Comparison of ENCODE assay signal across 8 cellular contexts in the genomic region with DNA sequence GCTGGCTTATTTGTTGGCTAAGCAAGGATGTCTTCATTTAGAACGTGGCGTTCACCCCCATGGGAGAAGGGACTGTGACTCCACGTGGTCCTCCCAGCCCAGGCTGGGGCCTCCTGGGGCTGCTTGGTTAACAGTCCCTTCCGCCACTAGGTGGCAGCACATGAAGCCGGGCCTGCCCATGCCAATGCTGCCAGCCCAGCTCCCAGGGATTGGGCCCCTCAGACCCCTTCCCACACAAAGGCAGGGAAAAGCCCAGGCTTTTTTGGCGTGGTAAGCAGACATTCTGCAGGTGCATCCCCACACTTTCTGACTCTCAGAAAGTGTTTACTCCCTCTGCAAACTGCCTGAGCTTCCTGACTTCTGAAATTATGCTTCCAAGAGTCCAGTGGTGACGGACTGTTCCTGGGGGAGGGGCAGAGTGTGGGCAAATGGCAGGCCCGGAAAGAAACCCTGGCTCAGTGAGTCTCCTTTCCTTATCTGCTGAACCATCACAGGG. TPM values are rescaled to one million over a fixed set of nuclear protein-coding genes. Genes with fewer than 3 reads are reported as not detected.
DNase-seq lines count a peak whose midpoint lies in the region; ATAC-seq and TF ChIP-seq lines count a peak whose summit lies in the region.

No MANE protein-coding gene starts in this region.

- H3K9me3 ChIP-seq in HCT116 (ENCODE audit: control insufficient read depth in 1 of 2, insufficient read depth in 1 of 2, low read depth in 1 of 2, low read length in 2 of 2): no peaks in the 10 kb centered on the region
- H3K9me3 ChIP-seq in Panc1 (ENCODE audit: control insufficient read depth, insufficient read depth, low read depth, low read length): no peaks in the 10 kb centered on the region
- no peaks in the 10 kb centered on the region for H3K9me3 ChIP-seq in neutrophil

- peaks cover 2 to 11% (median 9%) of the 10 kb centered on the region in 3 donors for H3K27me3 Mint-ChIP-seq in CD14-positive monocyte (ENCODE audit: low read depth in 3 of 3)
- no peaks in the 10 kb centered on the region for H3K27me3 Mint-ChIP-seq in activated T-helper 1 cell treated with anti-CD3 and anti-CD28 coated beads, Interleukin-12 subunit alpha, Interleukin-12 subunit beta, Interleukin-2, Interleukin-4 antibody, amounts not matched to agents 30 ng/mL and 10 ng/mL and 1 ng/mL, durations not matched to agents 14 hours and 24 hours and 36 hours (ENCODE audit: insufficient read depth)

- peaks cover 55% of the 10 kb centered on the region for H3K79me2 ChIP-seq in HCT116 (ENCODE audit: insufficient read depth, low read length)

- peak; percentile 67 for ATAC-seq in HCT116
- peak; percentile 60 for ATAC-seq in Panc1

- intact Hi-C loops in CD14-positive monocyte (cut with micrococcal nuclease) (loop anchor here in 1 of 2 donors (1.0 kb wide), 1 partner anchor 134 kb away; no protein-coding TSS in a partner anchor), HCT116 (cut with micrococcal nuclease) (no loop called here), Panc1 (cut with micrococcal nuclease; ENCODE audit: unreplicated experiment) (loop anchor here (5.0 to 10.0 kb wide), 2 partner anchors 136 to 253 kb away; no protein-coding TSS in a partner anchor)
- intact Hi-C loops in activated T-helper 1 cell treated with anti-CD3 and anti-CD28 coated beads, Interleukin-12 subunit alpha, Interleukin-12 subunit beta, Interleukin-2, Interleukin-4 antibody, amounts not matched to agents 30 ng/mL and 10 ng/mL and 1 ng/mL, durations not matched to agents 14 hours and 24 hours and 36 hours (cut with micrococcal nuclease): no loop called here

- peaks cover 20 to 36% of the 10 kb centered on the region in 2 experiments for H3K36me3 ChIP-seq in HCT116 (ENCODE audit: control insufficient read depth in 1 of 2, insufficient read depth in 2 of 2, low read length in 2 of 2)
- no peaks in the 10 kb centered on the region; the same call in 1 of the 2 replicates for H3K36me3 ChIP-seq in Panc1 (ENCODE audit: control insufficient read depth, insufficient read depth, low read length)
- H3K36me3 ChIP-seq in neutrophil: peaks cover 51% of the 10 kb centered on the region

- no peak overlapping the region for H2AFZ ChIP-seq in HCT116 (ENCODE audit: low read depth, low read length, poor library complexity, severe bottlenecking)

- peak; percentile 77 for DNase-seq in CD14-positive monocyte (ENCODE audit: low spot score)
- DNase-seq in HCT116 (ENCODE audit: low read depth, low spot score): peak; percentile 40
- DNase-seq in Panc1 (ENCODE audit: low read depth, low spot score): no peak
- peak; percentile 72 for DNase-seq in activated T-helper 1 cell treated with anti-CD3 and anti-CD28 coated beads, Interleukin-12 subunit alpha, Interleukin-12 subunit beta, Interleukin-2, Interleukin-4 antibody, amounts not matched to agents 30 ng/mL and 10 ng/mL and 1 ng/mL, durations not matched to agents 14 hours and 24 hours and 36 hours (ENCODE audit: low spot score)
- peak; percentile 61 for DNase-seq in fibroblast of the aortic adventitia (ENCODE audit: low read depth)
- DNase-seq in superior temporal gyrus (ENCODE audit: extremely low spot score): peak; percentile 91
- DNase-seq in NCI-H187 treated with DMSO at 0.1 percent for 48 hours (lab: John Stamatoyannopoulos, UW): no peak

- RAD21 ChIA-PET in HCT116 (lab: Charles Lee; ENCODE audit: low non-redundant PET in 1 of 2, low total read pairs in 2 of 2, uncharacterized antibody in 2 of 2, unreplicated experiment in 2 of 2): interaction anchor here (1.0 to 1.1 kb wide), 2 partner anchors 59 to 100 kb away, joined by 3 to 5 read pairs; no protein-coding TSS in a partner anchor

- no peak for TF ChIP-seq POLR2A in HCT116 (IDR thresholded peaks at IDR 0.05; ENCODE audit: borderline replicate concordance, extremely low read depth, insufficient read depth, insufficient read length)

- H3K9me3 Mint-ChIP-seq in CD14-positive monocyte: no peaks in the 10 kb centered on the region
- H3K9me3 Mint-ChIP-seq in activated T-helper 1 cell treated with anti-CD3 and anti-CD28 coated beads, Interleukin-12 subunit alpha, Interleukin-12 subunit beta, Interleukin-2, Interleukin-4 antibody, amounts not matched to agents 30 ng/mL and 10 ng/mL and 1 ng/mL, durations not matched to agents 14 hours and 24 hours and 36 hours: no peaks in the 10 kb centered on the region

- H3K9me2 ChIP-seq in HCT116 (ENCODE audit: insufficient read depth): no peaks in the 10 kb centered on the region

- TF ChIP-seq CTCF in CD14-positive monocyte (IDR thresholded peaks at IDR 0.05): peak; percentile 91
- peak; percentile 73 to 96 (median 93) for TF ChIP-seq CTCF in HCT116 (IDR thresholded peaks at IDR 0.05 in 2 of 3, conservative IDR thresholded peaks at IDR 0.05 in 1 of 3; ENCODE audit: borderline replicate concordance in 1 of 3, insufficient read depth in 1 of 3, low read depth in 2 of 3, low read length in 2 of 3)
- peak; percentile 91 for TF ChIP-seq CTCF in Panc1 (IDR thresholded peaks at IDR 0.05)
- peak; percentile 89 for TF ChIP-seq CTCF in fibroblast of the aortic adventitia (IDR thresholded peaks at IDR 0.05; ENCODE audit: insufficient read depth, low read length)
- peak; percentile 85 for TF ChIP-seq CTCF in neutrophil (IDR thresholded peaks at IDR 0.05)

- peak overlapping the region; percentile 27; the same call in 1 of the 2 replicates for H3K27ac ChIP-seq in HCT116 (ENCODE audit: low read depth, low read length)
- H3K27ac ChIP-seq in Panc1 (ENCODE audit: low read length): no peak overlapping the region
- peak overlapping the region; percentile 2 for H3K27ac ChIP-seq in neutrophil

- H3K4me1 Mint-ChIP-seq in CD14-positive monocyte: peaks cover 32% of the 10 kb centered on the region
- H3K4me1 Mint-ChIP-seq in activated T-helper 1 cell treated with anti-CD3 and anti-CD28 coated beads, Interleukin-12 subunit alpha, Interleukin-12 subunit beta, Interleukin-2, Interleukin-4 antibody, amounts not matched to agents 30 ng/mL and 10 ng/mL and 1 ng/mL, durations not matched to agents 14 hours and 24 hours and 36 hours (ENCODE audit: low read depth): peaks cover 39% of the 10 kb centered on the region

- peaks cover 33 to 47% of the 10 kb centered on the region in 2 donors for H3K36me3 Mint-ChIP-seq in CD14-positive monocyte
- peaks cover 24% of the 10 kb centered on the region for H3K36me3 Mint-ChIP-seq in activated T-helper 1 cell treated with anti-CD3 and anti-CD28 coated beads, Interleukin-12 subunit alpha, Interleukin-12 subunit beta, Interleukin-2, Interleukin-4 antibody, amounts not matched to agents 30 ng/mL and 10 ng/mL and 1 ng/mL, durations not matched to agents 14 hours and 24 hours and 36 hours (ENCODE audit: low read depth)

- H3K4me2 ChIP-seq in HCT116 (ENCODE audit: low read length): peak overlapping the region; percentile 18; the same call in 1 of the 2 replicates

- H3K4me3 Mint-ChIP-seq in CD14-positive monocyte: no peak overlapping the region
- peak overlapping the region; percentile 30 for H3K4me3 Mint-ChIP-seq in activated T-helper 1 cell treated with anti-CD3 and anti-CD28 coated beads, Interleukin-12 subunit alpha, Interleukin-12 subunit beta, Interleukin-2, Interleukin-4 antibody, amounts not matched to agents 30 ng/mL and 10 ng/mL and 1 ng/mL, durations not matched to agents 14 hours and 24 hours and 36 hours

- peaks cover 11 to 41% of the 10 kb centered on the region in 2 experiments for H3K4me1 ChIP-seq in HCT116 (ENCODE audit: control insufficient read depth in 1 of 2, insufficient read depth in 2 of 2, low read length in 2 of 2)
- H3K4me1 ChIP-seq in Panc1 (ENCODE audit: control insufficient read depth, insufficient read depth, low read length): peaks cover 36% of the 10 kb centered on the region
- peaks cover 29 to 39% of the 10 kb centered on the region in 2 experiments for H3K4me1 ChIP-seq in neutrophil (ENCODE audit: control insufficient read depth in 1 of 2, insufficient read depth in 1 of 2, low read depth in 1 of 2, low read length in 1 of 2)

- H3K4me3 ChIP-seq in HCT116 (replicated peaks in 1 of 2; ENCODE audit: low read depth in 1 of 2, low read length in 2 of 2): no peak overlapping the region
- no peak overlapping the region for H3K4me3 ChIP-seq in Panc1 (ENCODE audit: low read depth in 2 of 2, low read length in 2 of 2)
- no peak overlapping the region for H3K4me3 ChIP-seq in fibroblast of the aortic adventitia (ENCODE audit: low read depth, low read length)
- no peak overlapping the region for H3K4me3 ChIP-seq in neutrophil (ENCODE audit: low read depth in 1 of 2, low read length in 1 of 2)

- BruUV-seq in HCT116 (replicated peaks; lab: Mats Ljungman, UMichigan) (no TSS peak), Panc1 (replicated peaks; lab: Mats Ljungman, UMichigan) (no TSS peak)

- no peaks in the 10 kb centered on the region for H3K27me3 ChIP-seq in HCT116 (ENCODE audit: insufficient read depth, low read length)
- no peaks in the 10 kb centered on the region for H3K27me3 ChIP-seq in Panc1 (ENCODE audit: control insufficient read depth, insufficient read depth, low read length)
- peaks cover 17% of the 10 kb centered on the region for H3K27me3 ChIP-seq in neutrophil

- POLR2A ChIA-PET in HCT116 (lab: Charles Lee) (interaction anchor here (0.7 to 2.1 kb wide), 4 partner anchors 15 to 445 kb away, joined by 3 to 5 read pairs (median 4); no protein-coding TSS in a partner anchor), Panc1 (lab: Charles Lee) (no interaction called here)

- no peaks in the 10 kb centered on the region for H4K20me1 ChIP-seq in HCT116 (ENCODE audit: insufficient read depth)

- H3K27ac Mint-ChIP-seq in CD14-positive monocyte: peak overlapping the region in 4 of 7 donors; percentile 6 to 52 (median 22)
- peak overlapping the region; percentile 58 for H3K27ac Mint-ChIP-seq in activated T-helper 1 cell treated with anti-CD3 and anti-CD28 coated beads, Interleukin-12 subunit alpha, Interleukin-12 subunit beta, Interleukin-2, Interleukin-4 antibody, amounts not matched to agents 30 ng/mL and 10 ng/mL and 1 ng/mL, durations not matched to agents 14 hours and 24 hours and 36 hours

- in situ Hi-C loops in Panc1 (cut with HindIII; ENCODE audit: low pct_unique_long_range_greater_than_20kb, low sequenced_read_pairs): no loop called here

- H3K9ac ChIP-seq in HCT116 (ENCODE audit: low read length): peak overlapping the region; percentile 37; the same call in 1 of the 2 replicates

- CTCF ChIA-PET in HCT116 (lab: Charles Lee) (interaction anchor here (0.8 to 3.1 kb wide), 8 partner anchors 11 to 253 kb away, joined by 3 to 58 read pairs (median 5); partner anchors contain the start of gene NPTXR), Panc1 (lab: Charles Lee) (interaction anchor here (1.5 kb wide), 2 partner anchors 58 to 100 kb away, joined by 5 to 7 read pairs; no protein-coding TSS in a partner anchor)

- TF ChIP-seq RAD21 in HCT116 (IDR thresholded peaks at IDR 0.05; ENCODE audit: low read depth): peak; percentile 67

RNA-seq across cellular contexts. Expression of gene CBX6, which starts 3.1 kb away (rescaled TPM):
- polyA plus RNA-seq in CD14-positive monocyte: 1 to 10 TPM; 2.1 to 5.0 TPM
- total RNA-seq in HCT116 (2021; ENCODE audit: unreplicated experiment) (90.0 TPM), Panc1 (2021; ENCODE audit: unreplicated experiment) (98.4 TPM), fibroblast of the aortic adventitia (ENCODE audit: low replicate concordance) (50.7 and 87.7 TPM in 2 replicates)
- polyA plus RNA-seq in HCT116 (2012): 33.9 and 39.9 TPM in 2 replicates
- 45.3 TPM for polyA plus RNA-seq in Panc1 (2012; ENCODE audit: insufficient read length)
- total RNA-seq in activated T-helper 1 cell treated with anti-CD3 and anti-CD28 coated beads, Interleukin-12 subunit alpha, Interleukin-12 subunit beta, Interleukin-2, Interleukin-4 antibody, amounts not matched to agents 30 ng/mL and 10 ng/mL and 1 ng/mL, durations not matched to agents 14 hours and 24 hours and 36 hours: 171 and 178 TPM in 2 replicates

RNA-seq across cellular contexts. Expression of gene NPTXR, which starts 25.1 kb away (rescaled TPM):
- not detected for polyA plus RNA-seq in CD14-positive monocyte
- total RNA-seq in HCT116 (2021; ENCODE audit: unreplicated experiment) (12.8 TPM), Panc1 (2021; ENCODE audit: unreplicated experiment) (32.6 TPM), fibroblast of the aortic adventitia (ENCODE audit: low replicate concordance) (1.3 and 2.0 TPM in 2 replicates)
- 13.3 and 13.4 TPM in 2 replicates for polyA plus RNA-seq in HCT116 (2012)
- 29.8 TPM for polyA plus RNA-seq in Panc1 (2012; ENCODE audit: insufficient read length)
- 1.2 and 1.3 TPM in 2 replicates for total RNA-seq in activated T-helper 1 cell treated with anti-CD3 and anti-CD28 coated beads, Interleukin-12 subunit alpha, Interleukin-12 subunit beta, Interleukin-2, Interleukin-4 antibody, amounts not matched to agents 30 ng/mL and 10 ng/mL and 1 ng/mL, durations not matched to agents 14 hours and 24 hours and 36 hours

Comparison
In these comparisons a context has a peak if more than half of its experiments do, and no peak if none do; other contexts are left out.
1. DNase-seq: peak in CD14-positive monocyte (single experiment), HCT116 (single experiment), activated T-helper 1 cell treated with anti-CD3 and anti-CD28 coated beads, Interleukin-12 subunit alpha, Interleukin-12 subunit beta, Interleukin-2, Interleukin-4 antibody, amounts not matched to agents 30 ng/mL and 10 ng/mL and 1 ng/mL, durations not matched to agents 14 hours and 24 hours and 36 hours (single experiment), fibroblast of the aortic adventitia (single experiment) and superior temporal gyrus (single experiment); none in Panc1 (single experiment) and NCI-H187 treated with DMSO at 0.1 percent for 48 hours (single experiment).
2. Peak in every context shown above with its lines, with median percentiles within 50 percentile points of each other: CTCF ChIP-seq.